In genomic region chr2:8551622-8552074, GRCh38 we compare ENCODE assay signal across 10 cellular contexts.
DNase-seq lines count a peak whose midpoint lies in the region; ATAC-seq and TF ChIP-seq lines count a peak whose summit lies in the region.
"Had no signal": no experiment of that assay in that cellular context is flagged by ENCODE, and none has a peak within 500 bp of the region (broad histone marks: within the 10 kb centered on the region; RNA-seq: fewer than 3 reads in every experiment).

No MANE protein-coding gene starts in this region.

- WGBS in H9 (ENCODE audit: extremely low coverage, insufficient read length, low lambda C conversion rate): no CpG with 5 or more reads among the region's 8 CpGs
- 82% methylated on average over 8 of the region's 8 CpGs for WGBS in right cardiac atrium
- 78 to 81% methylated on average over 8 of the region's 8 CpGs for WGBS in heart right ventricle, 2 donors

- no peak overlapping the region for H2BK12ac ChIP-seq in H9 (ENCODE audit: insufficient read length, low read depth, low read length)

- H3K27me3 ChIP-seq in H9 (ENCODE audit: insufficient read depth, low read length): no peaks in the 10 kb centered on the region
- H3K27me3 ChIP-seq in neural progenitor cell: no peaks in the 10 kb centered on the region
- H3K27me3 ChIP-seq in right cardiac atrium (ENCODE audit: control insufficient read depth, insufficient read depth): no peaks in the 10 kb centered on the region
- H3K27me3 ChIP-seq in heart right ventricle: no peaks in the 10 kb centered on the region

- peaks cover 36% of the 10 kb centered on the region for H3K36me3 ChIP-seq in OCI-LY7 (ENCODE audit: insufficient read depth, low read length)
- no peaks in the 10 kb centered on the region for H3K36me3 ChIP-seq in neural progenitor cell
- H3K36me3 ChIP-seq in heart right ventricle: no peaks in the 10 kb centered on the region

- no peak overlapping the region for H2AK5ac ChIP-seq in H9 (ENCODE audit: insufficient read length, low read length)

- H3K14ac ChIP-seq in H9 (ENCODE audit: insufficient read depth, low read length): no peak overlapping the region

- H3K9me2 ChIP-seq in OCI-LY7 (ENCODE audit: insufficient read depth, low read length): no peaks in the 10 kb centered on the region

- H3K27ac Mint-ChIP-seq in H9 (peak overlapping the region in 2 of 3 experiments; percentile 54 to 72; a peak in 2 of 7 replicates), neural progenitor cell (peak overlapping the region; percentile 80), Calu3 (ENCODE audit: unreplicated experiment) (no peak overlapping the region)

- no peak overlapping the region for H2BK5ac ChIP-seq in H9 (ENCODE audit: insufficient read length, low read length)

- H3K27ac ChIP-seq in H9 (ENCODE audit: insufficient read length, low read depth, low read length) (no peak overlapping the region), OCI-LY7 (ENCODE audit: low read depth, low read length, poor library complexity, severe bottlenecking) (peak overlapping the region; percentile 98), neural progenitor cell (no peak overlapping the region), right cardiac atrium (ENCODE audit: low read length) (no peak overlapping the region), heart right ventricle (no peak overlapping the region)
- H3K27ac ChIP-seq: SK-N-MC had no signal

- H4K8ac ChIP-seq in H9 (replicated peaks; ENCODE audit: insufficient read length, low read depth, low read length): no peak overlapping the region

- no peak overlapping the region for H4K91ac ChIP-seq in H9 (ENCODE audit: insufficient read length, low read depth, low read length)

- H3K23me2 ChIP-seq in H9 (ENCODE audit: insufficient read length, low read depth, low read length, poor library complexity, severe bottlenecking): no peaks in the 10 kb centered on the region

- intact Hi-C loops in OCI-LY7 (cut with micrococcal nuclease; ENCODE audit: unreplicated experiment): loop anchor here (1.0 to 2.0 kb wide), 3 partner anchors 21 to 77 kb away; no protein-coding TSS in a partner anchor
- intact Hi-C loops in Calu3 (cut with micrococcal nuclease; ENCODE audit: unreplicated experiment): no loop called here
- intact Hi-C loops in right cardiac atrium (cut with DNase I): no loop called here
- intact Hi-C loops in heart right ventricle (cut with DNase I): no loop called here

- H3K4me2 ChIP-seq in H9 (ENCODE audit: insufficient read depth, insufficient read length, low read length) (no peak overlapping the region), OCI-LY7 (ENCODE audit: low read length) (peak overlapping the region; percentile 85), neural progenitor cell (no peak overlapping the region)

- H3T11ph ChIP-seq in H9 (ENCODE audit: low read length): no peak overlapping the region

- H3K56ac ChIP-seq in H9 (ENCODE audit: insufficient read length, low read depth, low read length): no peak overlapping the region

- H3K9ac ChIP-seq in H9 (ENCODE audit: extremely low read depth, insufficient read length, low read length): no peak overlapping the region
- no peak overlapping the region for H3K9ac ChIP-seq in neural progenitor cell

- H3K4me1 Mint-ChIP-seq in H9: peaks cover 9% of the 10 kb centered on the region in 2 experiments
- peaks cover 28% of the 10 kb centered on the region for H3K4me1 Mint-ChIP-seq in neural progenitor cell
- no peaks in the 10 kb centered on the region for H3K4me1 Mint-ChIP-seq in Calu3 (ENCODE audit: low read depth, unreplicated experiment)

- CTCF ChIA-PET in OCI-LY7 (lab: Charles Lee; ENCODE audit: unreplicated experiment): no interaction called here
- CTCF ChIA-PET in Calu3 (lab: Charles Lee): no interaction called here

- no peaks in the 10 kb centered on the region; a peak in 1 of 5 replicates for H3K9me3 Mint-ChIP-seq in H9
- H3K9me3 Mint-ChIP-seq in neural progenitor cell: peaks cover 7% of the 10 kb centered on the region
- H3K9me3 Mint-ChIP-seq in Calu3 (ENCODE audit: low read depth, unreplicated experiment): no peaks in the 10 kb centered on the region

- no peaks in the 10 kb centered on the region for H3K79me1 ChIP-seq in H9 (ENCODE audit: insufficient read depth, low read depth, low read length, poor library complexity, severe bottlenecking)

- H2AFZ ChIP-seq in H9 (ENCODE audit: low read length): no peak overlapping the region
- no peak overlapping the region for H2AFZ ChIP-seq in OCI-LY7 (ENCODE audit: low read length)
- no peak overlapping the region for H2AFZ ChIP-seq in neural progenitor cell (replicated peaks)

- no peak overlapping the region for H4K5ac ChIP-seq in H9 (ENCODE audit: insufficient read length, low read depth, low read length)

- BruUV-seq in OCI-LY7 (replicated peaks; lab: Mats Ljungman, UMichigan) (no TSS peak), Calu3 (replicated peaks; lab: Mats Ljungman, UMichigan) (no TSS peak)

- no peaks in the 10 kb centered on the region for H3K4me1 ChIP-seq in H9 (ENCODE audit: insufficient read depth, low read length)
- H3K4me1 ChIP-seq in OCI-LY7 (ENCODE audit: insufficient read depth, low read length, poor library complexity, severe bottlenecking): peaks cover 97% of the 10 kb centered on the region
- H3K4me1 ChIP-seq in neural progenitor cell: no peaks in the 10 kb centered on the region
- H3K4me1 ChIP-seq in right cardiac atrium (ENCODE audit: control insufficient read depth, insufficient read depth, low read length): no peaks in the 10 kb centered on the region
- peaks cover 0 to 5% (median 0%) of the 10 kb centered on the region in 9 donors for H3K4me1 ChIP-seq in heart right ventricle

- H2BK15ac ChIP-seq in H9 (ENCODE audit: low read depth, low read length): no peak overlapping the region

- DNase-seq in H9: peak; percentile 10
- peak; percentile 78 for DNase-seq in OCI-LY7 (ENCODE audit: low spot score)
- no peak for DNase-seq in neural progenitor cell (ENCODE audit: low spot score)
- no peak for DNase-seq in Calu3
- DNase-seq in right cardiac atrium: no peak
- DNase-seq in heart right ventricle: no peak
- DNase-seq: small intestine had no signal

- H3K79me2 ChIP-seq in H9 (ENCODE audit: insufficient read depth, low read length) (no peaks in the 10 kb centered on the region), OCI-LY7 (ENCODE audit: insufficient read depth, low read depth, low read length) (peaks cover 57% of the 10 kb centered on the region), neural progenitor cell (ENCODE audit: low read depth) (no peaks in the 10 kb centered on the region)

- no peak overlapping the region for H3K18ac ChIP-seq in H9 (ENCODE audit: insufficient read length, low read depth, low read length)

- no peak overlapping the region for H2BK20ac ChIP-seq in H9 (ENCODE audit: low read depth, low read length, poor library complexity, severe bottlenecking)

- H3K4me3 Mint-ChIP-seq in H9: no peak overlapping the region
- no peak overlapping the region for H3K4me3 Mint-ChIP-seq in neural progenitor cell
- H3K4me3 Mint-ChIP-seq in Calu3 (ENCODE audit: low read depth, unreplicated experiment): no peak overlapping the region

- no peak overlapping the region for H3K23ac ChIP-seq in H9 (ENCODE audit: insufficient read length, low read depth, low read length)

- no peaks in the 10 kb centered on the region for H3F3A ChIP-seq in neural progenitor cell (ENCODE audit: low read depth)

- no peak for TF ChIP-seq CTCF in H9 (conservative IDR thresholded peaks at IDR 0.05)
- TF ChIP-seq CTCF in OCI-LY7 (conservative IDR thresholded peaks at IDR 0.05; ENCODE audit: low read length): no peak; the same call in 1 of the 2 replicates
- no peak for TF ChIP-seq CTCF in neural progenitor cell (IDR thresholded peaks at IDR 0.05)
- TF ChIP-seq CTCF in Calu3 (IDR thresholded peaks at IDR 0.05; ENCODE audit: unreplicated experiment): no peak
- TF ChIP-seq CTCF in heart right ventricle (IDR thresholded peaks at IDR 0.05): no peak

- H3K27me3 Mint-ChIP-seq in H9 (ENCODE audit: low read depth) (no peaks in the 10 kb centered on the region), neural progenitor cell (ENCODE audit: insufficient read depth, low read depth) (peaks cover 14% of the 10 kb centered on the region), Calu3 (ENCODE audit: unreplicated experiment) (no peaks in the 10 kb centered on the region)

- no peak overlapping the region for H2BK120ac ChIP-seq in H9 (ENCODE audit: low read depth, low read length, poor library complexity, severe bottlenecking)

- H3K4me3 ChIP-seq in OCI-LY7 (ENCODE audit: low read depth, low read length, poor library complexity, severe bottlenecking) (peak overlapping the region; percentile 62), neural progenitor cell (no peak overlapping the region), right cardiac atrium (ENCODE audit: low read length) (no peak overlapping the region), heart right ventricle (no peak overlapping the region)
- H3K4me3 ChIP-seq: SK-N-MC had no signal

- H4K20me1 ChIP-seq in H9 (ENCODE audit: control insufficient read depth, insufficient read depth, insufficient read length) (no peaks in the 10 kb centered on the region), OCI-LY7 (ENCODE audit: insufficient read depth, low read length) (no peaks in the 10 kb centered on the region), neural progenitor cell (ENCODE audit: low read depth) (no peaks in the 10 kb centered on the region)

- ATAC-seq in GM18861 (IDR thresholded peaks at IDR 0.05; ENCODE audit: unreplicated experiment): peak; percentile 56
- ATAC-seq in right cardiac atrium: no peak
- ATAC-seq in HG02970 (IDR thresholded peaks at IDR 0.05; ENCODE audit: low FRiP score, unreplicated experiment): no peak
- ATAC-seq in heart right ventricle: no peak

- POLR2A ChIA-PET in OCI-LY7 (lab: Charles Lee): interaction anchor here (1.1 to 9.8 kb wide), 8 partner anchors 14 to 317 kb away, joined by 3 to 168 read pairs (median 12); partner anchors contain the start of gene ID2

- H3K4ac ChIP-seq in H9 (ENCODE audit: low read depth, low read length): no peak overlapping the region

- H3K36me3 Mint-ChIP-seq in H9 (ENCODE audit: insufficient read depth in 1 of 3, low read depth in 3 of 3) (no peaks in the 10 kb centered on the region), neural progenitor cell (peaks cover 1% of the 10 kb centered on the region), Calu3 (ENCODE audit: insufficient read depth, unreplicated experiment) (peaks cover 5% of the 10 kb centered on the region)

- H3K9me3 ChIP-seq in H9 (ENCODE audit: control insufficient read depth, low read depth, low read length) (no peaks in the 10 kb centered on the region), OCI-LY7 (ENCODE audit: low read length) (peaks cover 6% of the 10 kb centered on the region; the same call in 1 of the 2 replicates), neural progenitor cell (ENCODE audit: low read depth) (no peaks in the 10 kb centered on the region), right cardiac atrium (ENCODE audit: control insufficient read depth, low read length) (no peaks in the 10 kb centered on the region), heart right ventricle (peaks cover 0 to 4% (median 0%) of the 10 kb centered on the region in 11 donors)

Comparison
In these comparisons a context has a peak if more than half of its experiments do, and no peak if none do; other contexts are left out.
1. DNase-seq: peak in H9 (single experiment) and OCI-LY7 (single experiment); none in neural progenitor cell (single experiment), Calu3 (single experiment), right cardiac atrium (0 of 3) and heart right ventricle (0 of 2).